1 cellular context compared by ENCODE assay signal in the genomic region with DNA sequence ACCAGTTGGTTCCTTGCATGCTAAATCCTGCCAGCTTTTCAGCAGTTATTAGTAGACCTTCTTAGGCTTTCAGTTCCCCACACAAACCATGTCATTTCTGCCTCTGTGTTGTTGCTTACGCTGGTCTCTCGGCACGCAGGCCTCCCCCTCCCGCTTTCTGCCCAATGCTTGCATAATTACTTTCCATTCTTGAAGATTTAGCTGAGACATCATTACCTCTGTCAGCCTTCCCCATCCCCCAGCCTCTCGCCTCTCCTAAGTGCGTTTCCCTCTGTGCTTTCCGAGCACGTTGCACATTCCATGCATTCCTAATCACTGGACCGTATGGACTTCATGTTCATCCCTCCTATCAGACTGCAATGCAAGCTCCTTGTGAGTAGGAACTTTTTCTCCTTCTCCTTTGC.
TF ChIP-seq lines count a peak whose summit lies in the region.

No MANE protein-coding gene starts in this region.

TF ChIP-seq in GM12878, 131 proteins besides CTCF, POLR2A, EP300 and RAD21:
- TF ChIP-seq NBN (IDR thresholded peaks at IDR 0.05) (peak; percentile 33; the same call in 1 of the 2 replicates), SREBF1 (IDR thresholded peaks at IDR 0.05; ENCODE audit: low read length) (no peak), GABPA (IDR thresholded peaks at IDR 0.05; ENCODE audit: low read depth) (no peak), HDAC6 (IDR thresholded peaks at IDR 0.05; ENCODE audit: unreplicated experiment) (no peak), MYB (IDR thresholded peaks at IDR 0.05; ENCODE audit: borderline replicate concordance, low read depth, low read length) (no peak), IKZF2 (IDR thresholded peaks at IDR 0.05) (peak; percentile 20 to 44; a peak in 2 of 4 replicates), ZNF24 (IDR thresholded peaks at IDR 0.05) (no peak), SPI1 (IDR thresholded peaks at IDR 0.05; ENCODE audit: borderline replicate concordance, insufficient read depth, low read depth, low read length) (peak; percentile 49; the same call in 1 of the 2 replicates), FOS (IDR thresholded peaks at IDR 0.05; ENCODE audit: borderline replicate concordance, extremely low read depth, insufficient read length) (no peak), CBX5 (IDR thresholded peaks at IDR 0.05; ENCODE audit: low read depth) (no peak), IKZF1 (conservative IDR thresholded peaks at IDR 0.05) (peak; percentile 65), BCL11A (IDR thresholded peaks at IDR 0.05; ENCODE audit: low read depth, low read length) (peak; percentile 77; the same call in 1 of the 2 replicates), TCF12 (IDR thresholded peaks at IDR 0.05; ENCODE audit: low read depth, low read length) (0 out of 2 replicates have a peak, but pooled peaks have one; percentile 8), TCF3 (IDR thresholded peaks at IDR 0.05; ENCODE audit: borderline replicate concordance, insufficient read depth, low read depth, low read length) (no peak), ATF7 (IDR thresholded peaks at IDR 0.05; ENCODE audit: low read depth) (0 out of 2 replicates have a peak, but pooled peaks have one; percentile 33), DPF2 (IDR thresholded peaks at IDR 0.05) (peak; percentile 76), MTA2 (IDR thresholded peaks at IDR 0.05; ENCODE audit: low read depth) (peak; percentile 74; the same call in 1 of the 2 replicates), KLF5 (IDR thresholded peaks at IDR 0.05; ENCODE audit: partially characterized antibody) (no peak), NFIC (IDR thresholded peaks at IDR 0.05; ENCODE audit: low read depth, low read length) (no peak), SRF (IDR thresholded peaks at IDR 0.05; ENCODE audit: low read depth in 2 of 2, low read length in 2 of 2) (no peak)
- TF ChIP-seq, protein P1, sequence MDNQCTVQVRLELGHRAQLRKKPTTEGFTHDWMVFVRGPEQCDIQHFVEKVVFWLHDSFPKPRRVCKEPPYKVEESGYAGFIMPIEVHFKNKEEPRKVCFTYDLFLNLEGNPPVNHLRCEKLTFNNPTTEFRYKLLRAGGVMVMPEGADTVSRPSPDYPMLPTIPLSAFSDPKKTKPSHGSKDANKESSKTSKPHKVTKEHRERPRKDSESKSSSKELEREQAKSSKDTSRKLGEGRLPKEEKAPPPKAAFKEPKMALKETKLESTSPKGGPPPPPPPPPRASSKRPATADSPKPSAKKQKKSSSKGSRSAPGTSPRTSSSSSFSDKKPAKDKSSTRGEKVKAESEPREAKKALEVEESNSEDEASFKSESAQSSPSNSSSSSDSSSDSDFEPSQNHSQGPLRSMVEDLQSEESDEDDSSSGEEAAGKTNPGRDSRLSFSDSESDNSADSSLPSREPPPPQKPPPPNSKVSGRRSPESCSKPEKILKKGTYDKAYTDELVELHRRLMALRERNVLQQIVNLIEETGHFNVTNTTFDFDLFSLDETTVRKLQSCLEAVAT (IDR thresholded peaks at IDR 0.05): no peak
- TF ChIP-seq, protein P2, sequence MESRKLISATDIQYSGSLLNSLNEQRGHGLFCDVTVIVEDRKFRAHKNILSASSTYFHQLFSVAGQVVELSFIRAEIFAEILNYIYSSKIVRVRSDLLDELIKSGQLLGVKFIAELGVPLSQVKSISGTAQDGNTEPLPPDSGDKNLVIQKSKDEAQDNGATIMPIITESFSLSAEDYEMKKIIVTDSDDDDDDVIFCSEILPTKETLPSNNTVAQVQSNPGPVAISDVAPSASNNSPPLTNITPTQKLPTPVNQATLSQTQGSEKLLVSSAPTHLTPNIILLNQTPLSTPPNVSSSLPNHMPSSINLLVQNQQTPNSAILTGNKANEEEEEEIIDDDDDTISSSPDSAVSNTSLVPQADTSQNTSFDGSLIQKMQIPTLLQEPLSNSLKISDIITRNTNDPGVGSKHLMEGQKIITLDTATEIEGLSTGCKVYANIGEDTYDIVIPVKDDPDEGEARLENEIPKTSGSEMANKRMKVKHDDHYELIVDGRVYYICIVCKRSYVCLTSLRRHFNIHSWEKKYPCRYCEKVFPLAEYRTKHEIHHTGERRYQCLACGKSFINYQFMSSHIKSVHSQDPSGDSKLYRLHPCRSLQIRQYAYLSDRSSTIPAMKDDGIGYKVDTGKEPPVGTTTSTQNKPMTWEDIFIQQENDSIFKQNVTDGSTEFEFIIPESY (IDR thresholded peaks at IDR 0.05): no peak
- TF ChIP-seq, protein P3, sequence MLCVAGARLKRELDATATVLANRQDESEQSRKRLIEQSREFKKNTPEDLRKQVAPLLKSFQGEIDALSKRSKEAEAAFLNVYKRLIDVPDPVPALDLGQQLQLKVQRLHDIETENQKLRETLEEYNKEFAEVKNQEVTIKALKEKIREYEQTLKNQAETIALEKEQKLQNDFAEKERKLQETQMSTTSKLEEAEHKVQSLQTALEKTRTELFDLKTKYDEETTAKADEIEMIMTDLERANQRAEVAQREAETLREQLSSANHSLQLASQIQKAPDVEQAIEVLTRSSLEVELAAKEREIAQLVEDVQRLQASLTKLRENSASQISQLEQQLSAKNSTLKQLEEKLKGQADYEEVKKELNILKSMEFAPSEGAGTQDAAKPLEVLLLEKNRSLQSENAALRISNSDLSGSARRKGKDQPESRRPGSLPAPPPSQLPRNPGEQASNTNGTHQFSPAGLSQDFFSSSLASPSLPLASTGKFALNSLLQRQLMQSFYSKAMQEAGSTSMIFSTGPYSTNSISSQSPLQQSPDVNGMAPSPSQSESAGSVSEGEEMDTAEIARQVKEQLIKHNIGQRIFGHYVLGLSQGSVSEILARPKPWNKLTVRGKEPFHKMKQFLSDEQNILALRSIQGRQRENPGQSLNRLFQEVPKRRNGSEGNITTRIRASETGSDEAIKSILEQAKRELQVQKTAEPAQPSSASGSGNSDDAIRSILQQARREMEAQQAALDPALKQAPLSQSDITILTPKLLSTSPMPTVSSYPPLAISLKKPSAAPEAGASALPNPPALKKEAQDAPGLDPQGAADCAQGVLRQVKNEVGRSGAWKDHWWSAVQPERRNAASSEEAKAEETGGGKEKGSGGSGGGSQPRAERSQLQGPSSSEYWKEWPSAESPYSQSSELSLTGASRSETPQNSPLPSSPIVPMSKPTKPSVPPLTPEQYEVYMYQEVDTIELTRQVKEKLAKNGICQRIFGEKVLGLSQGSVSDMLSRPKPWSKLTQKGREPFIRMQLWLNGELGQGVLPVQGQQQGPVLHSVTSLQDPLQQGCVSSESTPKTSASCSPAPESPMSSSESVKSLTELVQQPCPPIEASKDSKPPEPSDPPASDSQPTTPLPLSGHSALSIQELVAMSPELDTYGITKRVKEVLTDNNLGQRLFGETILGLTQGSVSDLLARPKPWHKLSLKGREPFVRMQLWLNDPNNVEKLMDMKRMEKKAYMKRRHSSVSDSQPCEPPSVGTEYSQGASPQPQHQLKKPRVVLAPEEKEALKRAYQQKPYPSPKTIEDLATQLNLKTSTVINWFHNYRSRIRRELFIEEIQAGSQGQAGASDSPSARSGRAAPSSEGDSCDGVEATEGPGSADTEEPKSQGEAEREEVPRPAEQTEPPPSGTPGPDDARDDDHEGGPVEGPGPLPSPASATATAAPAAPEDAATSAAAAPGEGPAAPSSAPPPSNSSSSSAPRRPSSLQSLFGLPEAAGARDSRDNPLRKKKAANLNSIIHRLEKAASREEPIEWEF (IDR thresholded peaks at IDR 0.05; ENCODE audit: insufficient replicate concordance, low read depth, low read length): no peak
